In genomic region chr16:2467301-2468141, GRCh38 we compare ENCODE assay signal across 8 cellular contexts. TPM values are rescaled to one million over a fixed set of nuclear protein-coding genes. Genes with fewer than 3 reads are reported as not detected.
DNase-seq lines count a peak whose midpoint lies in the region; ATAC-seq, FAIRE-seq and TF ChIP-seq lines count a peak whose summit lies in the region.

No MANE protein-coding gene starts in this region.

- intact Hi-C loops in left lung (cut with DNase I): no loop called here

- no peaks in the 10 kb centered on the region for H3K36me3 ChIP-seq in left lung

- peak; percentile 75 for ATAC-seq in left lung
- ATAC-seq in GM21367 (IDR thresholded peaks at IDR 0.05; ENCODE audit: unreplicated experiment): no peak

- H3K27me3 ChIP-seq in left lung: peaks cover 0 to 63% of the 10 kb centered on the region in 2 donors

- DNase-seq in DMS53 treated with DMSO at 0.1 percent for 48 hours (lab: John Stamatoyannopoulos, UW; ENCODE audit: unreplicated experiment) (peak; percentile 18), HTR-8/SVneo (ENCODE audit: insufficient read length, low spot score) (peak; percentile 78), OCI-M1 (lab: John Stamatoyannopoulos, UW) (peak; percentile 79), dedifferentiated amniotic fluid mesenchymal stem cell (ENCODE audit: extremely low spot score) (peak; percentile 34), left lung (peak in 1 of 2 donors; percentile 76)
- no peak for DNase-seq in activated naive CD4-positive, alpha-beta T cell (lab: John Stamatoyannopoulos, UW)

- peak overlapping the region in 1 of 2 donors; percentile 62 for H3K27ac ChIP-seq in left lung
- peak overlapping the region; percentile 56 for H3K27ac ChIP-seq in temporal lobe (ENCODE audit: low read depth, low read length)

- H3K9me3 ChIP-seq in left lung: no peaks in the 10 kb centered on the region

- H3K4me3 ChIP-seq in left lung: peak overlapping the region; percentile 30 to 40

- FAIRE-seq in HTR-8/SVneo (lab: Jason Lieb, UNC): peak; percentile 46

- H3K4me1 ChIP-seq in left lung: peaks cover 16 to 45% of the 10 kb centered on the region in 2 donors

- TF ChIP-seq CTCF in left lung (IDR thresholded peaks at IDR 0.05): no peak

RNA-seq across cellular contexts. Expression of gene NTN3, which starts 3.6 kb away (rescaled TPM):
- total RNA-seq in left lung (1 to 10 TPM in 1 of 2 donors, not detected in 1; 1.7 TPM), temporal lobe (3.2 TPM)

RNA-seq across cellular contexts. Expression of gene TBC1D24, which starts 7.4 kb away (rescaled TPM):
- 10 to 100 TPM; 37.1 to 41.4 TPM for total RNA-seq in left lung
- 22.1 TPM for total RNA-seq in temporal lobe

RNA-seq across cellular contexts. Expression of gene TEDC2, which starts 7.6 kb away (rescaled TPM):
- total RNA-seq in left lung (1 to 10 TPM; 4.0 to 6.5 TPM), temporal lobe (3.9 TPM)

RNA-seq across cellular contexts. Expression of gene CCNF, which starts 38.3 kb away (rescaled TPM):
- total RNA-seq in left lung (1 to 10 TPM; 4.7 to 8.0 TPM), temporal lobe (6.6 TPM)

RNA-seq across cellular contexts. Expression of gene ATP6V0C, which starts 46.2 kb away (rescaled TPM):
- total RNA-seq in left lung (100 to 1,000 TPM; 296 to 333 TPM), temporal lobe (14.8 TPM)

Comparison
In these comparisons a context has a peak if more than half of its experiments do, and no peak if none do; other contexts are left out.
1. DNase-seq: peak in DMS53 treated with DMSO at 0.1 percent for 48 hours (single experiment), HTR-8/SVneo (single experiment), OCI-M1 (single experiment) and dedifferentiated amniotic fluid mesenchymal stem cell (single experiment); none in activated naive CD4-positive, alpha-beta T cell (0 of 4).